Comparison of ENCODE assay signal across 18 cellular contexts in genomic region chr3:188071636-188072035, GRCh38.
DNase-seq lines count a peak whose midpoint lies in the region; ATAC-seq and TF ChIP-seq lines count a peak whose summit lies in the region.
"Had no signal": no experiment of that assay in that cellular context is flagged by ENCODE, and none has a peak within 500 bp of the region (broad histone marks: within the 10 kb centered on the region; RNA-seq: fewer than 3 reads in every experiment).

No MANE protein-coding gene starts in this region.

- POLR2A ChIA-PET in IMR-90 (lab: Charles Lee; ENCODE audit: unreplicated experiment): no interaction called here

- H2BK20ac ChIP-seq in IMR-90 (ENCODE audit: low read depth, low read length): peak overlapping the region; percentile 35

- peak overlapping the region; percentile 53 for H4K91ac ChIP-seq in IMR-90 (ENCODE audit: insufficient read depth, low read depth, low read length)

- peak overlapping the region; percentile 47; the same call in 1 of the 2 replicates for H3K23ac ChIP-seq in IMR-90 (ENCODE audit: low read depth, low read length)

- peak overlapping the region; percentile 69 for H2BK120ac ChIP-seq in IMR-90 (ENCODE audit: low read depth, low read length)

- H3K4me3 ChIP-seq in DOHH2 (ENCODE audit: low read length) (no peak overlapping the region), IMR-90 (ENCODE audit: insufficient read depth, low read depth, low read length) (no peak overlapping the region), mesodermal cell (ENCODE audit: extremely low read depth, insufficient read depth, low read length, poor library complexity, severe bottlenecking) (no peak overlapping the region)
- H3K4me3 ChIP-seq: BLaER1, GM23338 had no signal

- no peaks in the 10 kb centered on the region for H3K36me3 ChIP-seq in DOHH2 (ENCODE audit: control insufficient read depth, low read length)
- no peaks in the 10 kb centered on the region for H3K36me3 ChIP-seq in IMR-90 (ENCODE audit: control insufficient read depth, insufficient read depth, low read length)
- no peaks in the 10 kb centered on the region for H3K36me3 ChIP-seq in mesodermal cell (ENCODE audit: control insufficient read depth, insufficient read depth, low read length)
- H3K36me3 ChIP-seq: BLaER1 had no signal

- TF ChIP-seq POLR2A in IMR-90 (IDR thresholded peaks at IDR 0.05; ENCODE audit: low read depth, low read length): no peak

- H4K5ac ChIP-seq in IMR-90 (ENCODE audit: low read depth, low read length): no peak overlapping the region

- H3K4me3 Mint-ChIP-seq in activated T-helper 2 cell treated with anti-CD3 and anti-CD28 coated beads, Interferon-gamma antibody, Interleukin-2, Interleukin-4, amounts not matched to agents 10 μg/mL and 5 μg/mL and 100 μg/mL, durations not matched to agents 14 hours and 24 hours and 36 hours (ENCODE audit: low read depth): no peak overlapping the region
- H3K4me3 Mint-ChIP-seq: CD14-positive monocyte; CD4-positive, alpha-beta memory T cell; GM23338 had no signal

- CTCF ChIA-PET in IMR-90 (lab: Yijun Ruan, JAX): interaction anchor here (1.1 kb wide), 1 partner anchor 12 kb away, joined by 3 read pairs; no protein-coding TSS in a partner anchor

- H2BK15ac ChIP-seq in IMR-90 (ENCODE audit: low read depth, low read length): peak overlapping the region; percentile 31; the same call in 1 of the 3 replicates

- H3K36me3 Mint-ChIP-seq in activated T-helper 2 cell treated with anti-CD3 and anti-CD28 coated beads, Interferon-gamma antibody, Interleukin-2, Interleukin-4, amounts not matched to agents 10 μg/mL and 5 μg/mL and 100 μg/mL, durations not matched to agents 14 hours and 24 hours and 36 hours (ENCODE audit: low read depth): no peaks in the 10 kb centered on the region
- H3K36me3 Mint-ChIP-seq: CD14-positive monocyte; CD4-positive, alpha-beta memory T cell had no signal

- no peak overlapping the region for H2AK9ac ChIP-seq in IMR-90 (replicated peaks; ENCODE audit: low read depth, low read length, poor library complexity)

- no peaks in the 10 kb centered on the region for H3K9me2 ChIP-seq in DOHH2 (replicated peaks; ENCODE audit: control insufficient read depth, low read length)

- H2BK5ac ChIP-seq in IMR-90 (ENCODE audit: low read depth, low read length, poor library complexity, severe bottlenecking): no peak overlapping the region

- H3K4me1 ChIP-seq in DOHH2 (ENCODE audit: control insufficient read depth, low read length) (peaks cover 41% of the 10 kb centered on the region), IMR-90 (ENCODE audit: control insufficient read depth, insufficient read depth, low read length) (peaks cover 16% of the 10 kb centered on the region), mesodermal cell (ENCODE audit: control insufficient read depth, insufficient read depth, low read length, poor library complexity, severe bottlenecking) (peaks cover 11% of the 10 kb centered on the region)
- H3K4me1 ChIP-seq: BLaER1 had no signal

- in situ Hi-C loops in IMR-90 (cut with MboI; ENCODE audit: low sequenced_read_pairs): no loop called here

- WGBS in IMR-90 (ENCODE audit: extremely low coverage in 2 of 2, insufficient read length in 1 of 2), 2 experiments: no CpG with 5 or more reads among the region's 2 CpGs
- 100% methylated on average over 1 of the region's 2 CpGs for WGBS in mesodermal cell (ENCODE audit: insufficient coverage in 2 of 2), 2 experiments

- dilution Hi-C loops in IMR-90 (cut with HindIII; ENCODE audit: low sequenced_read_pairs, unreplicated experiment): no loop called here

- peak overlapping the region; percentile 60 for H2AFZ ChIP-seq in IMR-90 (replicated peaks; ENCODE audit: low read length, poor library complexity)

- H3K9me1 ChIP-seq in IMR-90 (ENCODE audit: insufficient read depth, low read length): peaks cover 12% of the 10 kb centered on the region

- H3F3A ChIP-seq in DOHH2 (ENCODE audit: control insufficient read depth, insufficient read depth): no peaks in the 10 kb centered on the region

- peak overlapping the region in 1 of 2 experiments; percentile 57; a peak in 1 of 4 replicates for H4K8ac ChIP-seq in IMR-90 (ENCODE audit: low read depth in 2 of 2, low read length in 2 of 2)

- no peak overlapping the region for H3K56ac ChIP-seq in IMR-90 (ENCODE audit: extremely low read depth, insufficient read depth, low read length)

- peak overlapping the region; percentile 52 for H3K4ac ChIP-seq in IMR-90 (ENCODE audit: low read depth, low read length)

- DNase-seq in ELR (ENCODE audit: low read depth): peak; percentile 35
- DNase-seq in IMR-90: peak; percentile 47
- DNase-seq in SW 1271 (lab: John Stamatoyannopoulos, UW): no peak
- no peak for DNase-seq in stimulated activated naive CD4-positive, alpha-beta T cell (lab: John Stamatoyannopoulos, UW)
- no peak for DNase-seq in activated T-helper 2 cell treated with anti-CD3 and anti-CD28 coated beads, Interferon-gamma antibody, Interleukin-2, Interleukin-4, amounts not matched to agents 10 μg/mL and 5 μg/mL and 100 μg/mL, durations not matched to agents 14 hours and 24 hours and 36 hours (ENCODE audit: low spot score)
- DNase-seq: 8988T; CD4-positive, alpha-beta memory T cell; DMS153; DMS79; GDM1; H7 had no signal

- H3K27me3 ChIP-seq in DOHH2 (ENCODE audit: control insufficient read depth, low read length) (no peaks in the 10 kb centered on the region), IMR-90 (ENCODE audit: control insufficient read depth, insufficient read depth, low read length) (no peaks in the 10 kb centered on the region)
- H3K27me3 ChIP-seq: BLaER1 had no signal

- no peak overlapping the region for H3K27ac Mint-ChIP-seq in activated T-helper 2 cell treated with anti-CD3 and anti-CD28 coated beads, Interferon-gamma antibody, Interleukin-2, Interleukin-4, amounts not matched to agents 10 μg/mL and 5 μg/mL and 100 μg/mL, durations not matched to agents 14 hours and 24 hours and 36 hours
- H3K27ac Mint-ChIP-seq: CD14-positive monocyte; CD4-positive, alpha-beta memory T cell; GM23338 had no signal

- peak overlapping the region; percentile 70 for H3K14ac ChIP-seq in IMR-90 (replicated peaks; ENCODE audit: low read depth, low read length)

- no peak overlapping the region for H3K9ac ChIP-seq in IMR-90 (ENCODE audit: low read depth, low read length)
- H3K9ac ChIP-seq: BLaER1, KMS-11 had no signal

- H3K79me2 ChIP-seq in DOHH2 (ENCODE audit: control insufficient read depth, low read length): no peaks in the 10 kb centered on the region

- ATAC-seq in IMR-90 (ENCODE audit: low read depth): peak; percentile 60
- ATAC-seq: GM23338, HepG2 had no signal

- H3K9me3 Mint-ChIP-seq in activated T-helper 2 cell treated with anti-CD3 and anti-CD28 coated beads, Interferon-gamma antibody, Interleukin-2, Interleukin-4, amounts not matched to agents 10 μg/mL and 5 μg/mL and 100 μg/mL, durations not matched to agents 14 hours and 24 hours and 36 hours: no peaks in the 10 kb centered on the region
- H3K9me3 Mint-ChIP-seq: CD4-positive, alpha-beta memory T cell; GM23338 had no signal

- TF ChIP-seq CTCF in DOHH2 (IDR thresholded peaks at IDR 0.05; ENCODE audit: low read depth, low read length, poor library complexity, severe bottlenecking) (no peak), IMR-90 (conservative IDR thresholded peaks at IDR 0.05; ENCODE audit: low read depth, low read length) (no peak)

- H2AK5ac ChIP-seq in IMR-90 (ENCODE audit: low read depth, low read length): no peak overlapping the region

- no TSS peak for BruUV-seq in IMR-90 (replicated peaks; lab: Mats Ljungman, UMichigan)

- no peak overlapping the region for H3K27ac ChIP-seq in DOHH2 (ENCODE audit: low read depth, low read length)
- H3K27ac ChIP-seq in IMR-90 (ENCODE audit: insufficient read depth, low read length): no peak overlapping the region
- H3K27ac ChIP-seq in mesodermal cell (ENCODE audit: low read depth, low read length, severe bottlenecking): peak overlapping the region; percentile 43
- H3K27ac ChIP-seq: BLaER1, KMS-11 had no signal

- H3K4me2 ChIP-seq in DOHH2 (ENCODE audit: low read length) (peak overlapping the region; percentile 4; the same call in 1 of the 2 replicates), IMR-90 (ENCODE audit: low read depth, low read length) (no peak overlapping the region)
- H3K4me2 ChIP-seq: BLaER1, GM23338, KMS-11 had no signal

- H3K18ac ChIP-seq in IMR-90 (ENCODE audit: low read depth, low read length): no peak overlapping the region

- intact Hi-C loops in IMR-90 (cut with micrococcal nuclease): no loop called here
- intact Hi-C loops in activated T-helper 2 cell treated with anti-CD3 and anti-CD28 coated beads, Interferon-gamma antibody, Interleukin-2, Interleukin-4, amounts not matched to agents 10 μg/mL and 5 μg/mL and 100 μg/mL, durations not matched to agents 14 hours and 24 hours and 36 hours (cut with micrococcal nuclease): no loop called here

- H3K4me1 Mint-ChIP-seq in activated T-helper 2 cell treated with anti-CD3 and anti-CD28 coated beads, Interferon-gamma antibody, Interleukin-2, Interleukin-4, amounts not matched to agents 10 μg/mL and 5 μg/mL and 100 μg/mL, durations not matched to agents 14 hours and 24 hours and 36 hours (ENCODE audit: low read depth): peaks cover 1% of the 10 kb centered on the region
- H3K4me1 Mint-ChIP-seq: CD4-positive, alpha-beta memory T cell; GM23338 had no signal

- H3K79me1 ChIP-seq in IMR-90 (ENCODE audit: low read depth in 1 of 2, low read length in 2 of 2): no peaks in the 10 kb centered on the region

- H4K20me1 ChIP-seq in DOHH2 (ENCODE audit: control insufficient read depth, insufficient read depth, low read depth, low read length) (no peaks in the 10 kb centered on the region), IMR-90 (ENCODE audit: insufficient read depth, low read length) (no peaks in the 10 kb centered on the region)
- H4K20me1 ChIP-seq: BLaER1 had no signal

- H3K9me3 ChIP-seq in DOHH2 (ENCODE audit: control insufficient read depth, insufficient read depth, low read length) (no peaks in the 10 kb centered on the region), IMR-90 (ENCODE audit: control insufficient read depth, insufficient read depth, low read length) (no peaks in the 10 kb centered on the region), mesodermal cell (ENCODE audit: control insufficient read depth, low read length) (no peaks in the 10 kb centered on the region)

- H3K27me3 Mint-ChIP-seq in activated T-helper 2 cell treated with anti-CD3 and anti-CD28 coated beads, Interferon-gamma antibody, Interleukin-2, Interleukin-4, amounts not matched to agents 10 μg/mL and 5 μg/mL and 100 μg/mL, durations not matched to agents 14 hours and 24 hours and 36 hours (ENCODE audit: low read depth): peaks cover 2% of the 10 kb centered on the region
- H3K27me3 Mint-ChIP-seq: CD4-positive, alpha-beta memory T cell had no signal

- TF ChIP-seq RAD21 in IMR-90 (IDR thresholded peaks at IDR 0.05; ENCODE audit: low read length): no peak

TF ChIP-seq in IMR-90, 13 proteins besides CTCF, POLR2A, EP300 and RAD21 (continues in another document):
- TF ChIP-seq, protein P1, sequence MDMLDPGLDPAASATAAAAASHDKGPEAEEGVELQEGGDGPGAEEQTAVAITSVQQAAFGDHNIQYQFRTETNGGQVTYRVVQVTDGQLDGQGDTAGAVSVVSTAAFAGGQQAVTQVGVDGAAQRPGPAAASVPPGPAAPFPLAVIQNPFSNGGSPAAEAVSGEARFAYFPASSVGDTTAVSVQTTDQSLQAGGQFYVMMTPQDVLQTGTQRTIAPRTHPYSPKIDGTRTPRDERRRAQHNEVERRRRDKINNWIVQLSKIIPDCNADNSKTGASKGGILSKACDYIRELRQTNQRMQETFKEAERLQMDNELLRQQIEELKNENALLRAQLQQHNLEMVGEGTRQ (IDR thresholded peaks at IDR 0.05; ENCODE audit: low read depth, low read length): no peak

Comparison
In these comparisons a context has a peak if more than half of its experiments do, and no peak if none do; other contexts are left out.
1. DNase-seq: peak in ELR (single experiment) and IMR-90 (single experiment); none in SW 1271 (0 of 2), stimulated activated naive CD4-positive, alpha-beta T cell (0 of 6) and activated T-helper 2 cell treated with anti-CD3 and anti-CD28 coated beads, Interferon-gamma antibody, Interleukin-2, Interleukin-4, amounts not matched to agents 10 μg/mL and 5 μg/mL and 100 μg/mL, durations not matched to agents 14 hours and 24 hours and 36 hours (single experiment).